1 cellular context compared by ENCODE assay signal in the genomic region with DNA sequence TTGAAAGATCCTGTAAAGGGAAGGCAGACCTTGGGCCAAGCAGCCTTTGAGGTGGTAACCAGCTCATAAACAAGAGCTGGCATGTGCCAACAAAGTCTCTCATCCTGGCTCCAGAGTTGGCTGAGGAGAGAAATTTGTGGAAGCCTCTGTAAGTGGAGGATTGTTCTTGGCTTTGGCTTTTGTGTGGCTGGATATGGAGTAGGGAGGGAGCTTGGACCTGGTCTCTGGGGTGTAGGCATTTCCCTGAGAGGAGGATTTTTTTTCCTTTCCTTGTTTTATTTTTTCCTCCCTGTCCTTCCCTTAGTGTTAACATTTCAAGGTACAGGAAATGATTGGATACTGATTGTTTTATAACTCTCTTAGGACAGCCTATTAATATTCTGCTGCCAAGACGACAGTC.
TF ChIP-seq lines count a peak whose summit lies in the region.

No MANE protein-coding gene starts in this region.

TF ChIP-seq in WTC11, 78 proteins besides CTCF, POLR2A, EP300 and RAD21 (continued from another document):
- TF ChIP-seq, protein P1, sequence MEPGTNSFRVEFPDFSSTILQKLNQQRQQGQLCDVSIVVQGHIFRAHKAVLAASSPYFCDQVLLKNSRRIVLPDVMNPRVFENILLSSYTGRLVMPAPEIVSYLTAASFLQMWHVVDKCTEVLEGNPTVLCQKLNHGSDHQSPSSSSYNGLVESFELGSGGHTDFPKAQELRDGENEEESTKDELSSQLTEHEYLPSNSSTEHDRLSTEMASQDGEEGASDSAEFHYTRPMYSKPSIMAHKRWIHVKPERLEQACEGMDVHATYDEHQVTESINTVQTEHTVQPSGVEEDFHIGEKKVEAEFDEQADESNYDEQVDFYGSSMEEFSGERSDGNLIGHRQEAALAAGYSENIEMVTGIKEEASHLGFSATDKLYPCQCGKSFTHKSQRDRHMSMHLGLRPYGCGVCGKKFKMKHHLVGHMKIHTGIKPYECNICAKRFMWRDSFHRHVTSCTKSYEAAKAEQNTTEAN (CRISPR knock-in tag; IDR thresholded peaks at IDR 0.05): no peak
- no peak for TF ChIP-seq GTF2I (CRISPR knock-in tag; conservative IDR thresholded peaks at IDR 0.05)
- TF ChIP-seq, protein P2, sequence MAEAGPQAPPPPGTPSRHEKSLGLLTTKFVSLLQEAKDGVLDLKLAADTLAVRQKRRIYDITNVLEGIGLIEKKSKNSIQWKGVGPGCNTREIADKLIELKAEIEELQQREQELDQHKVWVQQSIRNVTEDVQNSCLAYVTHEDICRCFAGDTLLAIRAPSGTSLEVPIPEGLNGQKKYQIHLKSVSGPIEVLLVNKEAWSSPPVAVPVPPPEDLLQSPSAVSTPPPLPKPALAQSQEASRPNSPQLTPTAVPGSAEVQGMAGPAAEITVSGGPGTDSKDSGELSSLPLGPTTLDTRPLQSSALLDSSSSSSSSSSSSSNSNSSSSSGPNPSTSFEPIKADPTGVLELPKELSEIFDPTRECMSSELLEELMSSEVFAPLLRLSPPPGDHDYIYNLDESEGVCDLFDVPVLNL (CRISPR knock-in tag; IDR thresholded peaks at IDR 0.05; ENCODE audit: borderline replicate concordance, low read depth): no peak
- TF ChIP-seq, protein P3, sequence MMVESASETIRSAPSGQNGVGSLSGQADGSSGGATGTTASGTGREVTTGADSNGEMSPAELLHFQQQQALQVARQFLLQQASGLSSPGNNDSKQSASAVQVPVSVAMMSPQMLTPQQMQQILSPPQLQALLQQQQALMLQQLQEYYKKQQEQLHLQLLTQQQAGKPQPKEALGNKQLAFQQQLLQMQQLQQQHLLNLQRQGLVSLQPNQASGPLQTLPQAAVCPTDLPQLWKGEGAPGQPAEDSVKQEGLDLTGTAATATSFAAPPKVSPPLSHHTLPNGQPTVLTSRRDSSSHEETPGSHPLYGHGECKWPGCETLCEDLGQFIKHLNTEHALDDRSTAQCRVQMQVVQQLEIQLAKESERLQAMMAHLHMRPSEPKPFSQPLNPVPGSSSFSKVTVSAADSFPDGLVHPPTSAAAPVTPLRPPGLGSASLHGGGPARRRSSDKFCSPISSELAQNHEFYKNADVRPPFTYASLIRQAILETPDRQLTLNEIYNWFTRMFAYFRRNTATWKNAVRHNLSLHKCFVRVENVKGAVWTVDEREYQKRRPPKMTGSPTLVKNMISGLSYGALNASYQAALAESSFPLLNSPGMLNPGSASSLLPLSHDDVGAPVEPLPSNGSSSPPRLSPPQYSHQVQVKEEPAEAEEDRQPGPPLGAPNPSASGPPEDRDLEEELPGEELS (CRISPR knock-in tag; IDR thresholded peaks at IDR 0.05): no peak
TF ChIP-seq in WTC11: peak in this region for 0.
